Comparison of ENCODE assay signal across 8 cellular contexts in the genomic region with DNA sequence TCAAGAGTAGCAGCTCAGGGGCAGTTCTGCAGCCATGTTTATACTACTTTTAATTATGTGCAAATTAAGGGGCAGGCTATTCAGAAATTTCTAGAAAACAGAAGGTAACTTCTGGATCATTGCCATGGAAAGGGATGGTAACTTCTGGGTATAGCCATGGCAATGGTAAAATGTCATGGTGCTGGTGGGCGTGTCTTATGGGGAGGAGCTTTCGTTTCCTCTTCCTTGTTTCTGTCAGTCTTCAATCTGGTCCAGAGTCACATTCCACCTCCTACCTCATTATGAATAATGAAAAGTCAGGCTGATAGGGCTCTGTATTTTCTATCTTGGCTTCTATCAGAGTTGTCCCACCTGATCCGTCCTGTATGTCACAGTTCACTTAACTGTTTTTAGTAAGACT.
DNase-seq lines count a peak whose midpoint lies in the region; ATAC-seq and TF ChIP-seq lines count a peak whose summit lies in the region.
"Not testable (repeated sequence)": the region's sequence is repeated elsewhere in the genome, so short reads cannot be mapped to it uniquely, and the experiment has no call there.

No MANE protein-coding gene starts in this region.

- not testable (repeated sequence) for H3K27ac ChIP-seq in BLaER1; CD8-positive, alpha-beta memory T cell (ENCODE audit: low read depth, low read length)
- peak overlapping the region; percentile 71 for H3K27ac ChIP-seq in KOPT-K1 (ENCODE audit: low read depth, low read length, poor library complexity, severe bottlenecking)
- peak overlapping the region; percentile 87 for H3K27ac ChIP-seq in OCI-LY1 (ENCODE audit: low read depth, low read length, poor library complexity, severe bottlenecking)

- H3K4me2 ChIP-seq in BLaER1 (peak overlapping the region; percentile 47; the same call in 1 of the 2 replicates), OCI-LY1 (ENCODE audit: low read length) (0 out of 2 replicates have a peak overlapping the region, but pooled peaks have one; percentile 21)

- POLR2A ChIA-PET in CD8-positive, alpha-beta memory T cell (lab: Charles Lee): not testable (repeated sequence)

- H2AFZ ChIP-seq in OCI-LY1 (ENCODE audit: low read length): not testable (repeated sequence)

- H3K9me3 Mint-ChIP-seq in CD8-positive, alpha-beta memory T cell; T-helper 2 cell treated with Interferon-gamma antibody and Interleukin-4, amounts not matched to agents 5 μg/mL and 100 μg/mL, for 36 hours; activated T-helper 17 cell treated with anti-CD3 and anti-CD28 coated beads, Interleukin-2, amount 50 U/mL, for 72 hours; dendritic cell treated with granulocyte-macrophage colony-stimulating factor and Interleukin-4, amounts not matched to agents 40 ng/mL and 50 ng/mL, for 4 days; stimulated activated effector memory CD8-positive, alpha-beta T cell treated with anti-CD3 and anti-CD28 coated beads, Interleukin-12 subunit alpha, Interleukin-12 subunit beta, amount 100 ng/mL, for 72 hours: not testable (repeated sequence)

- H3K9me3 ChIP-seq in BLaER1; CD8-positive, alpha-beta memory T cell (ENCODE audit: low read length); KOPT-K1 (ENCODE audit: insufficient read depth, low read length, poor library complexity, severe bottlenecking); OCI-LY1 (ENCODE audit: low read length): not testable (repeated sequence)

- not testable (repeated sequence) for H3K79me2 ChIP-seq in OCI-LY1 (ENCODE audit: insufficient read depth, low read length)

- H3K9ac ChIP-seq in BLaER1; OCI-LY1 (ENCODE audit: low read length): not testable (repeated sequence)

- intact Hi-C loops in dendritic cell treated with granulocyte-macrophage colony-stimulating factor and Interleukin-4, amounts not matched to agents 40 ng/mL and 50 ng/mL, for 4 days (cut with micrococcal nuclease): not testable (repeated sequence)

- H4K20me1 ChIP-seq in BLaER1; OCI-LY1 (ENCODE audit: insufficient read depth, low read length): not testable (repeated sequence)

- H3K36me3 Mint-ChIP-seq in CD8-positive, alpha-beta memory T cell: peaks cover 0 to 14% (median 8%) of the 10 kb centered on the region in 3 donors
- H3K36me3 Mint-ChIP-seq in T-helper 2 cell treated with Interferon-gamma antibody and Interleukin-4, amounts not matched to agents 5 μg/mL and 100 μg/mL, for 36 hours (ENCODE audit: low read depth): peaks cover 14% of the 10 kb centered on the region
- H3K36me3 Mint-ChIP-seq in activated T-helper 17 cell treated with anti-CD3 and anti-CD28 coated beads, Interleukin-2, amount 50 U/mL, for 72 hours (ENCODE audit: low read depth); dendritic cell treated with granulocyte-macrophage colony-stimulating factor and Interleukin-4, amounts not matched to agents 40 ng/mL and 50 ng/mL, for 4 days (ENCODE audit: low read depth); stimulated activated effector memory CD8-positive, alpha-beta T cell treated with anti-CD3 and anti-CD28 coated beads, Interleukin-12 subunit alpha, Interleukin-12 subunit beta, amount 100 ng/mL, for 72 hours: not testable (repeated sequence)

- H3K27ac Mint-ChIP-seq in CD8-positive, alpha-beta memory T cell: peak overlapping the region in 5 of 8 donors; percentile 25 to 88 (median 52)
- H3K27ac Mint-ChIP-seq in T-helper 2 cell treated with Interferon-gamma antibody and Interleukin-4, amounts not matched to agents 5 μg/mL and 100 μg/mL, for 36 hours: not testable (repeated sequence)
- peak overlapping the region; percentile 23 for H3K27ac Mint-ChIP-seq in activated T-helper 17 cell treated with anti-CD3 and anti-CD28 coated beads, Interleukin-2, amount 50 U/mL, for 72 hours
- H3K27ac Mint-ChIP-seq in dendritic cell treated with granulocyte-macrophage colony-stimulating factor and Interleukin-4, amounts not matched to agents 40 ng/mL and 50 ng/mL, for 4 days: peak overlapping the region; percentile 42
- H3K27ac Mint-ChIP-seq in stimulated activated effector memory CD8-positive, alpha-beta T cell treated with anti-CD3 and anti-CD28 coated beads, Interleukin-12 subunit alpha, Interleukin-12 subunit beta, amount 100 ng/mL, for 72 hours: peak overlapping the region; percentile 18

- CTCF ChIA-PET in CD8-positive, alpha-beta memory T cell (lab: Charles Lee): interaction anchor here (0.7 kb wide), 1 partner anchor 31 kb away, joined by 3 read pairs; no protein-coding TSS in a partner anchor

- peaks cover 62 to 87% (median 73%) of the 10 kb centered on the region in 3 donors for H3K4me1 Mint-ChIP-seq in CD8-positive, alpha-beta memory T cell
- peaks cover 35% of the 10 kb centered on the region for H3K4me1 Mint-ChIP-seq in T-helper 2 cell treated with Interferon-gamma antibody and Interleukin-4, amounts not matched to agents 5 μg/mL and 100 μg/mL, for 36 hours (ENCODE audit: low read depth)
- peaks cover 24% of the 10 kb centered on the region for H3K4me1 Mint-ChIP-seq in activated T-helper 17 cell treated with anti-CD3 and anti-CD28 coated beads, Interleukin-2, amount 50 U/mL, for 72 hours
- H3K4me1 Mint-ChIP-seq in dendritic cell treated with granulocyte-macrophage colony-stimulating factor and Interleukin-4, amounts not matched to agents 40 ng/mL and 50 ng/mL, for 4 days (ENCODE audit: low read depth): peaks cover 24% of the 10 kb centered on the region
- H3K4me1 Mint-ChIP-seq in stimulated activated effector memory CD8-positive, alpha-beta T cell treated with anti-CD3 and anti-CD28 coated beads, Interleukin-12 subunit alpha, Interleukin-12 subunit beta, amount 100 ng/mL, for 72 hours: peaks cover 36% of the 10 kb centered on the region

- H3K27me3 Mint-ChIP-seq in CD8-positive, alpha-beta memory T cell; T-helper 2 cell treated with Interferon-gamma antibody and Interleukin-4, amounts not matched to agents 5 μg/mL and 100 μg/mL, for 36 hours (ENCODE audit: low read depth); activated T-helper 17 cell treated with anti-CD3 and anti-CD28 coated beads, Interleukin-2, amount 50 U/mL, for 72 hours; dendritic cell treated with granulocyte-macrophage colony-stimulating factor and Interleukin-4, amounts not matched to agents 40 ng/mL and 50 ng/mL, for 4 days: not testable (repeated sequence)

- not testable (repeated sequence) for H3F3A ChIP-seq in OCI-LY1 (ENCODE audit: insufficient read depth, low read length)

- TF ChIP-seq CTCF in OCI-LY1 (IDR thresholded peaks at IDR 0.05; ENCODE audit: low read length): not testable (repeated sequence)

- not testable (repeated sequence) for H3K27me3 ChIP-seq in BLaER1; CD8-positive, alpha-beta memory T cell (ENCODE audit: insufficient read depth, low read length, poor library complexity, severe bottlenecking); OCI-LY1 (ENCODE audit: insufficient read depth, low read length)

- H3K4me3 ChIP-seq in BLaER1; CD8-positive, alpha-beta memory T cell (ENCODE audit: low read length); OCI-LY1 (ENCODE audit: low read depth, low read length, poor library complexity, severe bottlenecking): not testable (repeated sequence)

- peaks cover 24% of the 10 kb centered on the region for H3K4me1 ChIP-seq in BLaER1
- peaks cover 36% of the 10 kb centered on the region for H3K4me1 ChIP-seq in CD8-positive, alpha-beta memory T cell (ENCODE audit: insufficient read depth, low read length)
- H3K4me1 ChIP-seq in OCI-LY1 (ENCODE audit: insufficient read depth, low read length, severe bottlenecking): peaks cover 60% of the 10 kb centered on the region

- peak; percentile 44 for ATAC-seq in activated T-helper 17 cell treated with anti-CD3 and anti-CD28 coated beads, Interleukin-2, amount 50 U/mL, for 72 hours (replicated peaks)
- not testable (repeated sequence) for ATAC-seq in stimulated activated effector memory CD8-positive, alpha-beta T cell treated with anti-CD3 and anti-CD28 coated beads, Interleukin-12 subunit alpha, Interleukin-12 subunit beta, amount 100 ng/mL, for 72 hours

- peak overlapping the region in 3 of 7 donors; percentile 18 to 29 (median 23) for H3K4me3 Mint-ChIP-seq in CD8-positive, alpha-beta memory T cell
- H3K4me3 Mint-ChIP-seq in T-helper 2 cell treated with Interferon-gamma antibody and Interleukin-4, amounts not matched to agents 5 μg/mL and 100 μg/mL, for 36 hours: peak overlapping the region; percentile 23
- peak overlapping the region; percentile 35 for H3K4me3 Mint-ChIP-seq in activated T-helper 17 cell treated with anti-CD3 and anti-CD28 coated beads, Interleukin-2, amount 50 U/mL, for 72 hours
- H3K4me3 Mint-ChIP-seq in dendritic cell treated with granulocyte-macrophage colony-stimulating factor and Interleukin-4, amounts not matched to agents 40 ng/mL and 50 ng/mL, for 4 days; stimulated activated effector memory CD8-positive, alpha-beta T cell treated with anti-CD3 and anti-CD28 coated beads, Interleukin-12 subunit alpha, Interleukin-12 subunit beta, amount 100 ng/mL, for 72 hours: not testable (repeated sequence)

- not testable (repeated sequence) for H3K9me2 ChIP-seq in OCI-LY1 (ENCODE audit: low read depth, low read length)

- DNase-seq in CD8-positive, alpha-beta memory T cell; T-helper 2 cell treated with Interferon-gamma antibody and Interleukin-4, amounts not matched to agents 5 μg/mL and 100 μg/mL, for 36 hours (ENCODE audit: low spot score); stimulated activated effector memory CD8-positive, alpha-beta T cell treated with anti-CD3 and anti-CD28 coated beads, Interleukin-12 subunit alpha, Interleukin-12 subunit beta, amount 100 ng/mL, for 72 hours (ENCODE audit: low spot score in 2 of 2): not testable (repeated sequence)

- H3K36me3 ChIP-seq in BLaER1; CD8-positive, alpha-beta memory T cell (ENCODE audit: insufficient read depth, low read length); KOPT-K1 (ENCODE audit: insufficient read depth, low read length); OCI-LY1 (ENCODE audit: insufficient read depth, low read length): not testable (repeated sequence)
